1 cellular context compared by ENCODE assay signal in genomic region chr11:10351768-10352641, GRCh38.
TF ChIP-seq lines count a peak whose summit lies in the region.

No MANE protein-coding gene starts in this region.

TF ChIP-seq in WTC11, 78 proteins besides CTCF, POLR2A, EP300 and RAD21 (continued from another document and continues in another):
- TF ChIP-seq E2F5 (CRISPR knock-in tag; IDR thresholded peaks at IDR 0.05) (no peak), JUN (CRISPR knock-in tag; IDR thresholded peaks at IDR 0.05) (peak; percentile 70; the same call in 1 of the 2 replicates), ZNF396 (CRISPR knock-in tag; IDR thresholded peaks at IDR 0.05; ENCODE audit: borderline replicate concordance) (no peak), PREB (CRISPR knock-in tag; IDR thresholded peaks at IDR 0.05; ENCODE audit: borderline replicate concordance) (no peak), ZNF512 (CRISPR knock-in tag; IDR thresholded peaks at IDR 0.05; ENCODE audit: borderline replicate concordance) (no peak), NR3C1 (CRISPR knock-in tag; conservative IDR thresholded peaks at IDR 0.05; ENCODE audit: low read depth) (no peak), PRRX2 (CRISPR knock-in tag; IDR thresholded peaks at IDR 0.05) (no peak), NFYB (CRISPR knock-in tag; conservative IDR thresholded peaks at IDR 0.05; ENCODE audit: low read depth) (no peak; the same call in 1 of the 2 replicates), CBFB (CRISPR knock-in tag; IDR thresholded peaks at IDR 0.05; ENCODE audit: low read depth) (no peak), TEAD1 (CRISPR knock-in tag; IDR thresholded peaks at IDR 0.05) (peak; percentile 90; the same call in 1 of the 2 replicates), ZBTB21 (CRISPR knock-in tag; IDR thresholded peaks at IDR 0.05; ENCODE audit: borderline replicate concordance) (peak; percentile 67; the same call in 1 of the 2 replicates), SOX15 (CRISPR knock-in tag; IDR thresholded peaks at IDR 0.05) (no peak), CREM (CRISPR knock-in tag; IDR thresholded peaks at IDR 0.05) (peak; percentile 75; the same call in 1 of the 2 replicates), OVOL2 (CRISPR knock-in tag; IDR thresholded peaks at IDR 0.05; ENCODE audit: borderline replicate concordance) (no peak), AR (CRISPR knock-in tag; IDR thresholded peaks at IDR 0.05) (no peak), FOXP4 (CRISPR knock-in tag; IDR thresholded peaks at IDR 0.05) (peak; percentile 94), ETV6 (CRISPR knock-in tag; IDR thresholded peaks at IDR 0.05) (0 out of 2 replicates have a peak, but pooled peaks have one; percentile 57), ZNF232 (CRISPR knock-in tag; IDR thresholded peaks at IDR 0.05) (no peak), GTF2I (CRISPR knock-in tag; conservative IDR thresholded peaks at IDR 0.05) (no peak), RELA (CRISPR knock-in tag; IDR thresholded peaks at IDR 0.05; ENCODE audit: borderline replicate concordance) (no peak), CDX4 (CRISPR knock-in tag; IDR thresholded peaks at IDR 0.05; ENCODE audit: borderline replicate concordance) (no peak), IRF2 (CRISPR knock-in tag; IDR thresholded peaks at IDR 0.05; ENCODE audit: borderline replicate concordance, low read depth) (no peak), TCF7 (CRISPR knock-in tag; IDR thresholded peaks at IDR 0.05; ENCODE audit: low read depth) (no peak), SMAD4 (CRISPR knock-in tag; IDR thresholded peaks at IDR 0.05) (no peak), MAX (CRISPR knock-in tag; IDR thresholded peaks at IDR 0.05) (peak; percentile 71; the same call in 1 of the 2 replicates), MYBL2 (CRISPR knock-in tag; IDR thresholded peaks at IDR 0.05) (no peak), FOXJ3 (CRISPR knock-in tag; IDR thresholded peaks at IDR 0.05; ENCODE audit: borderline replicate concordance) (no peak; the same call in 1 of the 2 replicates), STAT6 (CRISPR knock-in tag; conservative IDR thresholded peaks at IDR 0.05; ENCODE audit: low read depth) (no peak)
- TF ChIP-seq, protein P1, sequence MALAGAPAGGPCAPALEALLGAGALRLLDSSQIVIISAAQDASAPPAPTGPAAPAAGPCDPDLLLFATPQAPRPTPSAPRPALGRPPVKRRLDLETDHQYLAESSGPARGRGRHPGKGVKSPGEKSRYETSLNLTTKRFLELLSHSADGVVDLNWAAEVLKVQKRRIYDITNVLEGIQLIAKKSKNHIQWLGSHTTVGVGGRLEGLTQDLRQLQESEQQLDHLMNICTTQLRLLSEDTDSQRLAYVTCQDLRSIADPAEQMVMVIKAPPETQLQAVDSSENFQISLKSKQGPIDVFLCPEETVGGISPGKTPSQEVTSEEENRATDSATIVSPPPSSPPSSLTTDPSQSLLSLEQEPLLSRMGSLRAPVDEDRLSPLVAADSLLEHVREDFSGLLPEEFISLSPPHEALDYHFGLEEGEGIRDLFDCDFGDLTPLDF (CRISPR knock-in tag; IDR thresholded peaks at IDR 0.05), result no peak
- TF ChIP-seq, protein P2, sequence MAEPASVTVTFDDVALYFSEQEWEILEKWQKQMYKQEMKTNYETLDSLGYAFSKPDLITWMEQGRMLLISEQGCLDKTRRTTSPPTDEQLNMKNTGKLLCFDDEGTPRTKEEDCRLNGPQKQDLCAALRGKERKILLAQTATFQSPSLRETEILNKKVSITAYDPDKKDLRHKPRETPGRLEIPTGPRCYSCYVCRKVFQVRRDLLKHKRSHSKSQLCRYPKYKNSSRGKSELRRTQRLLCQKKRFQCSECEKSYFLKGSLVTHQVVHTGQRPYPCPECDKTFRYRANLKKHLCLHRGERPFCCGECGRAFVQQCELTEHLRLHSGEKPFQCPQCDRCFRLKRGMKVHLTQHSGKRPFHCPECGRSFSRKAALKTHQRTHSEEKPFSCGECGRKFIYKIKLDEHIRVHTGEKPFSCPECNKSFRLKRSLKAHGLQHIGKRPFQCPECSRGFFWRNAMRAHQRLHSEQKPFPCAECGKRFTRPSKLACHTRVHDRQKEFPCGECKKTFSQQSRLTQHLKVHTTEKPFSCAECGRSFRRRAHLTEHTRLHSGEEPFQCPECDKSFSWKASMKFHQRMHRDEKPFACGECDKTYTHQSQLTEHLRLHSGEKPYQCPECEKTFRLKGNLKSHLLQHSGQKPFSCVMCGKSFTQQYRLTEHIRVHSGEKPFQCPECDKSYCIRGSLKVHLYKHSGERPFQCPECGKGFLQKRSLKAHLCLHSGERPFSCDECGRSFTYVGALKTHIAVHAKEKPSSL (CRISPR knock-in tag; conservative IDR thresholded peaks at IDR 0.05), result no peak
- TF ChIP-seq, protein P3, sequence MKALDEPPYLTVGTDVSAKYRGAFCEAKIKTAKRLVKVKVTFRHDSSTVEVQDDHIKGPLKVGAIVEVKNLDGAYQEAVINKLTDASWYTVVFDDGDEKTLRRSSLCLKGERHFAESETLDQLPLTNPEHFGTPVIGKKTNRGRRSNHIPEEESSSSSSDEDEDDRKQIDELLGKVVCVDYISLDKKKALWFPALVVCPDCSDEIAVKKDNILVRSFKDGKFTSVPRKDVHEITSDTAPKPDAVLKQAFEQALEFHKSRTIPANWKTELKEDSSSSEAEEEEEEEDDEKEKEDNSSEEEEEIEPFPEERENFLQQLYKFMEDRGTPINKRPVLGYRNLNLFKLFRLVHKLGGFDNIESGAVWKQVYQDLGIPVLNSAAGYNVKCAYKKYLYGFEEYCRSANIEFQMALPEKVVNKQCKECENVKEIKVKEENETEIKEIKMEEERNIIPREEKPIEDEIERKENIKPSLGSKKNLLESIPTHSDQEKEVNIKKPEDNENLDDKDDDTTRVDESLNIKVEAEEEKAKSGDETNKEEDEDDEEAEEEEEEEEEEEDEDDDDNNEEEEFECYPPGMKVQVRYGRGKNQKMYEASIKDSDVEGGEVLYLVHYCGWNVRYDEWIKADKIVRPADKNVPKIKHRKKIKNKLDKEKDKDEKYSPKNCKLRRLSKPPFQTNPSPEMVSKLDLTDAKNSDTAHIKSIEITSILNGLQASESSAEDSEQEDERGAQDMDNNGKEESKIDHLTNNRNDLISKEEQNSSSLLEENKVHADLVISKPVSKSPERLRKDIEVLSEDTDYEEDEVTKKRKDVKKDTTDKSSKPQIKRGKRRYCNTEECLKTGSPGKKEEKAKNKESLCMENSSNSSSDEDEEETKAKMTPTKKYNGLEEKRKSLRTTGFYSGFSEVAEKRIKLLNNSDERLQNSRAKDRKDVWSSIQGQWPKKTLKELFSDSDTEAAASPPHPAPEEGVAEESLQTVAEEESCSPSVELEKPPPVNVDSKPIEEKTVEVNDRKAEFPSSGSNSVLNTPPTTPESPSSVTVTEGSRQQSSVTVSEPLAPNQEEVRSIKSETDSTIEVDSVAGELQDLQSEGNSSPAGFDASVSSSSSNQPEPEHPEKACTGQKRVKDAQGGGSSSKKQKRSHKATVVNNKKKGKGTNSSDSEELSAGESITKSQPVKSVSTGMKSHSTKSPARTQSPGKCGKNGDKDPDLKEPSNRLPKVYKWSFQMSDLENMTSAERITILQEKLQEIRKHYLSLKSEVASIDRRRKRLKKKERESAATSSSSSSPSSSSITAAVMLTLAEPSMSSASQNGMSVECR (CRISPR knock-in tag; IDR thresholded peaks at IDR 0.05; ENCODE audit: borderline replicate concordance), result peak; percentile 57; the same call in 1 of the 2 replicates
